In genomic region chr6:25280617-25280990, GRCh38 we compare ENCODE assay signal across 8 cellular contexts. TPM values are rescaled to one million over a fixed set of nuclear protein-coding genes. Genes with fewer than 3 reads are reported as not detected.
DNase-seq lines count a peak whose midpoint lies in the region; ATAC-seq and TF ChIP-seq lines count a peak whose summit lies in the region.

No MANE protein-coding gene starts in this region.

- intact Hi-C loops in esophagus squamous epithelium (cut with DNase I): no loop called here

- H2BK5ac ChIP-seq in trophoblast cell (ENCODE audit: low read depth, low read length, poor library complexity): no peak overlapping the region

- H3K23ac ChIP-seq in trophoblast cell (ENCODE audit: low read length): no peak overlapping the region

- H3K4ac ChIP-seq in trophoblast cell (ENCODE audit: low read depth, low read length): no peak overlapping the region

- H3K36me3 ChIP-seq in NT2/D1 (ENCODE audit: insufficient read depth, insufficient read length, low read length): no peaks in the 10 kb centered on the region
- H3K36me3 ChIP-seq in esophagus squamous epithelium: no peaks in the 10 kb centered on the region
- no peaks in the 10 kb centered on the region for H3K36me3 ChIP-seq in trophoblast cell (ENCODE audit: control insufficient read depth in 1 of 2, insufficient read depth in 2 of 2, low read length in 2 of 2)

- no peak overlapping the region for H3K18ac ChIP-seq in trophoblast cell (ENCODE audit: low read length)

- no peak overlapping the region for H3K14ac ChIP-seq in trophoblast cell (ENCODE audit: low read length)

- no peak overlapping the region for H2AFZ ChIP-seq in trophoblast cell (ENCODE audit: insufficient read depth, low read length, poor library complexity)

- H2AK5ac ChIP-seq in trophoblast cell (ENCODE audit: low read length): no peak overlapping the region

- DNase-seq in GM10248 (ENCODE audit: extremely low spot score) (peak; percentile 15), NT2/D1 (ENCODE audit: low read depth, low spot score) (no peak), esophagus squamous epithelium (lab: John Stamatoyannopoulos, UW) (no peak), trophoblast cell (no peak), HuH-7 (ENCODE audit: low spot score) (no peak), ecto neural progenitor cell (ENCODE audit: low spot score) (no peak)

- H4K91ac ChIP-seq in trophoblast cell (ENCODE audit: low read depth, low read length): no peak overlapping the region

- H3K79me2 ChIP-seq in trophoblast cell (ENCODE audit: control insufficient read depth, insufficient read depth, low read length, poor library complexity): peaks cover 8% of the 10 kb centered on the region

- H3K27ac ChIP-seq in esophagus squamous epithelium (peak overlapping the region; percentile 74 to 90 (median 87)), trophoblast cell (ENCODE audit: low read depth, low read length) (no peak overlapping the region)

- no peak for TF ChIP-seq CTCF in GM10248 (IDR thresholded peaks at IDR 0.05; ENCODE audit: control extremely low read depth, extremely low read depth, low read depth, missing control alignments)
- TF ChIP-seq CTCF in esophagus squamous epithelium (IDR thresholded peaks at IDR 0.05): no peak

- H2BK120ac ChIP-seq in trophoblast cell (ENCODE audit: insufficient read depth, low read length, poor library complexity): no peak overlapping the region

- WGBS in esophagus squamous epithelium, 2 donors: 13 to 18% methylated on average over 6 of the region's 6 CpGs
- WGBS in trophoblast cell (ENCODE audit: extremely low coverage, insufficient coverage, insufficient read length): no CpG with 5 or more reads among the region's 6 CpGs

- H3K4me1 ChIP-seq in NT2/D1 (ENCODE audit: insufficient read depth, insufficient read length) (no peaks in the 10 kb centered on the region), esophagus squamous epithelium (peaks cover 5 to 51% (median 8%) of the 10 kb centered on the region in 3 donors), trophoblast cell (ENCODE audit: control insufficient read depth in 1 of 2, insufficient read depth in 2 of 2, low read length in 2 of 2) (peaks cover 6 to 16% of the 10 kb centered on the region in 2 experiments)

- POLR2A ChIA-PET in GM10248 (lab: Yijun Ruan, JAX): no interaction called here

- no peaks in the 10 kb centered on the region for H3K27me3 ChIP-seq in NT2/D1 (ENCODE audit: insufficient read depth, insufficient read length)
- H3K27me3 ChIP-seq in esophagus squamous epithelium: no peaks in the 10 kb centered on the region
- no peaks in the 10 kb centered on the region for H3K27me3 ChIP-seq in trophoblast cell (ENCODE audit: insufficient read depth, low read length)

- CTCF ChIA-PET in GM10248 (lab: Yijun Ruan, JAX): interaction anchor here (0.7 to 4.9 kb wide), 3 partner anchors 13 to 208 kb away, joined by 3 to 106 read pairs (median 47); no protein-coding TSS in a partner anchor

- H2BK12ac ChIP-seq in trophoblast cell (ENCODE audit: low read length): no peak overlapping the region

- no peaks in the 10 kb centered on the region for H3K9me3 ChIP-seq in NT2/D1 (ENCODE audit: insufficient read depth, low read length)
- no peaks in the 10 kb centered on the region for H3K9me3 ChIP-seq in esophagus squamous epithelium
- H3K9me3 ChIP-seq in trophoblast cell (ENCODE audit: insufficient read depth, low read depth, low read length): no peaks in the 10 kb centered on the region

- H3K9ac ChIP-seq in NT2/D1 (ENCODE audit: insufficient read length, low read depth) (no peak overlapping the region), trophoblast cell (ENCODE audit: low read length) (no peak overlapping the region)

- peak overlapping the region; percentile 94 for H3K4me2 ChIP-seq in trophoblast cell (ENCODE audit: low read length)

- H4K8ac ChIP-seq in trophoblast cell (ENCODE audit: low read depth, low read length): no peak overlapping the region

- ATAC-seq in HG03378 (IDR thresholded peaks at IDR 0.05; ENCODE audit: unreplicated experiment) (no peak), GM18498 (IDR thresholded peaks at IDR 0.05; ENCODE audit: unreplicated experiment) (no peak)

- TF ChIP-seq POLR2A in esophagus squamous epithelium (IDR thresholded peaks at IDR 0.05): no peak

- peak overlapping the region; percentile 62 for H3K4me3 ChIP-seq in NT2/D1 (ENCODE audit: insufficient read length, low read depth)
- H3K4me3 ChIP-seq in esophagus squamous epithelium: peak overlapping the region; percentile 81 to 88 (median 86)
- H3K4me3 ChIP-seq in trophoblast cell (ENCODE audit: low read depth, low read length): no peak overlapping the region

- H3K79me1 ChIP-seq in trophoblast cell (ENCODE audit: low read length): peaks cover 14% of the 10 kb centered on the region

- H4K12ac ChIP-seq in trophoblast cell (ENCODE audit: low read depth, low read length): no peak overlapping the region

RNA-seq across cellular contexts. Expression of gene CARMIL1, which starts 1.4 kb away (rescaled TPM):
- 10 to 100 TPM in 3 of 4 donors, 1 to 10 TPM in 1; 7.2 to 19.7 (median 18.3) TPM for total RNA-seq in esophagus squamous epithelium
- polyA plus RNA-seq in trophoblast cell (2013): 14.3 and 14.6 TPM in 2 replicates
